Comparison of ENCODE assay signal across 1 cellular context in the genomic region with DNA sequence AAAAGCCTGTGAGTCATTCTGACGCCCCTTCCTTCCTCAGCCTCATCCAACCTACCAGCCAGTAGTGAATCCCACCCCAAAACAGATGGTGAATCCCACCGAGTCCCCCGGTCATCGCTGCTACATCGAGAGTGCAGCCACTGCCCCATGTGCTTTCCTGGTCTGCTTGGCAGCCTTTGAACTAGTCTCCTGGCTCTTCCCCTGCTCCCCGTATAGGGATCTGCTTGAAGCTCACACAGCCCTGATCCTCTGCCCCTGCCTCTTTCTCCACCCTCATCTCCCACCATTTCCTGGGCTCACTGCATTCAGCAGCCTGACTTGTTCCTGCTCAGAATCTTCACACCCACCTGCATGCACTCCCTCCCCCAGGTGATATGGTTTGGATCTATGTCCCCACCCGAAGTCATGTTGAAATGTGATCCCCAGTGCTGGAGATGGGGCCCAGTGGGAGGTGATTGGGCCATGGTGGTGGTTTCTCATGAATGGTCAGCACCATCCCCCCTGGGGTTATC.
TF ChIP-seq lines count a peak whose summit lies in the region.

No MANE protein-coding gene starts in this region.

TF ChIP-seq in K562, 482 proteins besides CTCF, POLR2A, EP300 and RAD21 (continues in another document):
- TF ChIP-seq, protein P1, sequence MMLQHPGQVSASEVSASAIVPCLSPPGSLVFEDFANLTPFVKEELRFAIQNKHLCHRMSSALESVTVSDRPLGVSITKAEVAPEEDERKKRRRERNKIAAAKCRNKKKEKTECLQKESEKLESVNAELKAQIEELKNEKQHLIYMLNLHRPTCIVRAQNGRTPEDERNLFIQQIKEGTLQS (IDR thresholded peaks at IDR 0.05) = peak; percentile 33
- TF ChIP-seq, protein P1 (CRISPR knock-in tag; conservative IDR thresholded peaks at IDR 0.05) = no peak
- TF ChIP-seq ILK (tag; IDR thresholded peaks at IDR 0.05; ENCODE audit: borderline replicate concordance, low read depth) (no peak), NFIX (CRISPR knock-in tag; IDR thresholded peaks at IDR 0.05; ENCODE audit: low read depth) (no peak), KLF6 (CRISPR knock-in tag; IDR thresholded peaks at IDR 0.05; ENCODE audit: borderline replicate concordance) (no peak), HCFC1 (IDR thresholded peaks at IDR 0.05; ENCODE audit: low read depth, low read length) (no peak), EHMT2 (IDR thresholded peaks at IDR 0.05) (peak; percentile 8; the same call in 1 of the 2 replicates), YY1 (IDR thresholded peaks at IDR 0.05; ENCODE audit: borderline replicate concordance in 1 of 3, control insufficient read depth in 1 of 3, extremely low read depth in 1 of 3, insufficient read depth in 3 of 3, insufficient read length in 1 of 3, insufficient replicate concordance in 2 of 3, low read depth in 1 of 3, low read length in 2 of 3) (peak in 1 of 3 experiments; percentile 16), DPF2 (IDR thresholded peaks at IDR 0.05) (peak; percentile 38), HMG20B (CRISPR knock-in tag; IDR thresholded peaks at IDR 0.05) (no peak), GATAD2A (IDR thresholded peaks at IDR 0.05) (peak; percentile 40; the same call in 1 of the 2 replicates), ETV5 (CRISPR knock-in tag; IDR thresholded peaks at IDR 0.05; ENCODE audit: low read depth) (0 out of 2 replicates have a peak, but pooled peaks have one; percentile 29), SIN3A (IDR thresholded peaks at IDR 0.05; ENCODE audit: borderline replicate concordance in 2 of 2, control insufficient read depth in 1 of 2, low read depth in 2 of 2, low read length in 2 of 2) (no peak), DIDO1 (tag; IDR thresholded peaks at IDR 0.05; ENCODE audit: low read depth) (no peak), MYBL2 (IDR thresholded peaks at IDR 0.05; ENCODE audit: low read depth) (no peak), MYBL2 (CRISPR knock-in tag; IDR thresholded peaks at IDR 0.05; ENCODE audit: borderline replicate concordance) (no peak), KDM2B (CRISPR knock-in tag; IDR thresholded peaks at IDR 0.05) (no peak), POLR2AphosphoS5 (IDR thresholded peaks at IDR 0.05; ENCODE audit: control insufficient read depth, insufficient read depth, low read depth, low read length) (no peak), DACH1 (IDR thresholded peaks at IDR 0.05; ENCODE audit: partially characterized antibody) (no peak), EGR1 (conservative IDR thresholded peaks at IDR 0.05) (peak; percentile 44), HDAC2 (IDR thresholded peaks at IDR 0.05) (no peak), BRD4 (IDR thresholded peaks at IDR 0.05) (no peak), ZEB2 (IDR thresholded peaks at IDR 0.05) (0 out of 2 replicates have a peak, but pooled peaks have one; percentile 22), SREBF2 (CRISPR knock-in tag; IDR thresholded peaks at IDR 0.05) (no peak), ARID1B (IDR thresholded peaks at IDR 0.05) (peak; percentile 29; the same call in 1 of the 2 replicates), HNRNPLL (IDR thresholded peaks at IDR 0.05; ENCODE audit: low read depth, low read length, poor library complexity, severe bottlenecking) (no peak), NELFE (IDR thresholded peaks at IDR 0.05; ENCODE audit: insufficient read depth, insufficient read length) (no peak), L3MBTL2 (IDR thresholded peaks at IDR 0.05) (peak; percentile 47), HDGF (IDR thresholded peaks at IDR 0.05) (peak; percentile 90; the same call in 1 of the 2 replicates), ZNF12 (CRISPR knock-in tag; IDR thresholded peaks at IDR 0.05) (peak; percentile 51; the same call in 1 of the 2 replicates), NFIC (IDR thresholded peaks at IDR 0.05) (no peak), CBFA2T3 (IDR thresholded peaks at IDR 0.05) (peak; percentile 24; the same call in 1 of the 2 replicates), TAF9B (IDR thresholded peaks at IDR 0.05; ENCODE audit: partially characterized antibody) (no peak), RBBP5 (IDR thresholded peaks at IDR 0.05; ENCODE audit: borderline replicate concordance, insufficient read depth, low read length, poor library complexity, severe bottlenecking) (peak; percentile 33), NUFIP1 (IDR thresholded peaks at IDR 0.05; ENCODE audit: partially characterized antibody) (no peak), PYGO2 (tag; IDR thresholded peaks at IDR 0.05) (no peak), ZNF583 (CRISPR knock-in tag; IDR thresholded peaks at IDR 0.05) (no peak)
- TF ChIP-seq, protein P2, sequence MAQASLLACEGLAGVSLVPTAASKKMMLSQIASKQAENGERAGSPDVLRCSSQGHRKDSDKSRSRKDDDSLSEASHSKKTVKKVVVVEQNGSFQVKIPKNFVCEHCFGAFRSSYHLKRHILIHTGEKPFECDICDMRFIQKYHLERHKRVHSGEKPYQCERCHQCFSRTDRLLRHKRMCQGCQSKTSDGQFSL (CRISPR knock-in tag; IDR thresholded peaks at IDR 0.05) = no peak; the same call in 1 of the 2 replicates
- TF ChIP-seq, protein P2 (tag; IDR thresholded peaks at IDR 0.05) = no peak
- TF ChIP-seq, protein P3, sequence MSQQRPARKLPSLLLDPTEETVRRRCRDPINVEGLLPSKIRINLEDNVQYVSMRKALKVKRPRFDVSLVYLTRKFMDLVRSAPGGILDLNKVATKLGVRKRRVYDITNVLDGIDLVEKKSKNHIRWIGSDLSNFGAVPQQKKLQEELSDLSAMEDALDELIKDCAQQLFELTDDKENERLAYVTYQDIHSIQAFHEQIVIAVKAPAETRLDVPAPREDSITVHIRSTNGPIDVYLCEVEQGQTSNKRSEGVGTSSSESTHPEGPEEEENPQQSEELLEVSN (IDR thresholded peaks at IDR 0.05; ENCODE audit: borderline replicate concordance in 1 of 2, extremely low read depth in 1 of 2, insufficient read depth in 1 of 2, insufficient read length in 1 of 2, low read depth in 1 of 2, low read length in 1 of 2, poor library complexity in 1 of 2, severe bottlenecking in 1 of 2) = peak in 1 of 2 experiments; percentile 12
- TF ChIP-seq, protein P4, sequence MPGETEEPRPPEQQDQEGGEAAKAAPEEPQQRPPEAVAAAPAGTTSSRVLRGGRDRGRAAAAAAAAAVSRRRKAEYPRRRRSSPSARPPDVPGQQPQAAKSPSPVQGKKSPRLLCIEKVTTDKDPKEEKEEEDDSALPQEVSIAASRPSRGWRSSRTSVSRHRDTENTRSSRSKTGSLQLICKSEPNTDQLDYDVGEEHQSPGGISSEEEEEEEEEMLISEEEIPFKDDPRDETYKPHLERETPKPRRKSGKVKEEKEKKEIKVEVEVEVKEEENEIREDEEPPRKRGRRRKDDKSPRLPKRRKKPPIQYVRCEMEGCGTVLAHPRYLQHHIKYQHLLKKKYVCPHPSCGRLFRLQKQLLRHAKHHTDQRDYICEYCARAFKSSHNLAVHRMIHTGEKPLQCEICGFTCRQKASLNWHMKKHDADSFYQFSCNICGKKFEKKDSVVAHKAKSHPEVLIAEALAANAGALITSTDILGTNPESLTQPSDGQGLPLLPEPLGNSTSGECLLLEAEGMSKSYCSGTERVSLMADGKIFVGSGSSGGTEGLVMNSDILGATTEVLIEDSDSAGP (CRISPR knock-in tag; IDR thresholded peaks at IDR 0.05) = no peak
- TF ChIP-seq, protein P5, sequence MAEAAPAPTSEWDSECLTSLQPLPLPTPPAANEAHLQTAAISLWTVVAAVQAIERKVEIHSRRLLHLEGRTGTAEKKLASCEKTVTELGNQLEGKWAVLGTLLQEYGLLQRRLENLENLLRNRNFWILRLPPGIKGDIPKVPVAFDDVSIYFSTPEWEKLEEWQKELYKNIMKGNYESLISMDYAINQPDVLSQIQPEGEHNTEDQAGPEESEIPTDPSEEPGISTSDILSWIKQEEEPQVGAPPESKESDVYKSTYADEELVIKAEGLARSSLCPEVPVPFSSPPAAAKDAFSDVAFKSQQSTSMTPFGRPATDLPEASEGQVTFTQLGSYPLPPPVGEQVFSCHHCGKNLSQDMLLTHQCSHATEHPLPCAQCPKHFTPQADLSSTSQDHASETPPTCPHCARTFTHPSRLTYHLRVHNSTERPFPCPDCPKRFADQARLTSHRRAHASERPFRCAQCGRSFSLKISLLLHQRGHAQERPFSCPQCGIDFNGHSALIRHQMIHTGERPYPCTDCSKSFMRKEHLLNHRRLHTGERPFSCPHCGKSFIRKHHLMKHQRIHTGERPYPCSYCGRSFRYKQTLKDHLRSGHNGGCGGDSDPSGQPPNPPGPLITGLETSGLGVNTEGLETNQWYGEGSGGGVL (CRISPR knock-in tag; IDR thresholded peaks at IDR 0.05) = no peak
- TF ChIP-seq, protein P6, sequence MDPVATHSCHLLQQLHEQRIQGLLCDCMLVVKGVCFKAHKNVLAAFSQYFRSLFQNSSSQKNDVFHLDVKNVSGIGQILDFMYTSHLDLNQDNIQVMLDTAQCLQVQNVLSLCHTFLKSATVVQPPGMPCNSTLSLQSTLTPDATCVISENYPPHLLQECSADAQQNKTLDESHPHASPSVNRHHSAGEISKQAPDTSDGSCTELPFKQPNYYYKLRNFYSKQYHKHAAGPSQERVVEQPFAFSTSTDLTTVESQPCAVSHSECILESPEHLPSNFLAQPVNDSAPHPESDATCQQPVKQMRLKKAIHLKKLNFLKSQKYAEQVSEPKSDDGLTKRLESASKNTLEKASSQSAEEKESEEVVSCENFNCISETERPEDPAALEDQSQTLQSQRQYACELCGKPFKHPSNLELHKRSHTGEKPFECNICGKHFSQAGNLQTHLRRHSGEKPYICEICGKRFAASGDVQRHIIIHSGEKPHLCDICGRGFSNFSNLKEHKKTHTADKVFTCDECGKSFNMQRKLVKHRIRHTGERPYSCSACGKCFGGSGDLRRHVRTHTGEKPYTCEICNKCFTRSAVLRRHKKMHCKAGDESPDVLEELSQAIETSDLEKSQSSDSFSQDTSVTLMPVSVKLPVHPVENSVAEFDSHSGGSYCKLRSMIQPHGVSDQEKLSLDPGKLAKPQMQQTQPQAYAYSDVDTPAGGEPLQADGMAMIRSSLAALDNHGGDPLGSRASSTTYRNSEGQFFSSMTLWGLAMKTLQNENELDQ (CRISPR knock-in tag; IDR thresholded peaks at IDR 0.05; ENCODE audit: borderline replicate concordance) = no peak
- TF ChIP-seq, protein P7, sequence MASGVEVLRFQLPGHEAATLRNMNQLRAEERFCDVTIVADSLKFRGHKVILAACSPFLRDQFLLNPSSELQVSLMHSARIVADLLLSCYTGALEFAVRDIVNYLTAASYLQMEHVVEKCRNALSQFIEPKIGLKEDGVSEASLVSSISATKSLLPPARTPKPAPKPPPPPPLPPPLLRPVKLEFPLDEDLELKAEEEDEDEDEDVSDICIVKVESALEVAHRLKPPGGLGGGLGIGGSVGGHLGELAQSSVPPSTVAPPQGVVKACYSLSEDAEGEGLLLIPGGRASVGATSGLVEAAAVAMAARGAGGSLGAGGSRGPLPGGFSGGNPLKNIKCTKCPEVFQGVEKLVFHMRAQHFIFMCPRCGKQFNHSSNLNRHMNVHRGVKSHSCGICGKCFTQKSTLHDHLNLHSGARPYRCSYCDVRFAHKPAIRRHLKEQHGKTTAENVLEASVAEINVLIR (CRISPR knock-in tag; IDR thresholded peaks at IDR 0.05) = no peak
